In genomic region chrX:51743179-51743957, GRCh38 we compare ENCODE assay signal across 8 cellular contexts. TPM values are rescaled to one million over a fixed set of nuclear protein-coding genes. Genes with fewer than 3 reads are reported as not detected.
DNase-seq lines count a peak whose midpoint lies in the region; ATAC-seq and TF ChIP-seq lines count a peak whose summit lies in the region.

GSPT2 (plus strand) TSS chrX:51743442; CDS start chrX:51743627, 185 bp downstream.

- H3K4me3 ChIP-seq in GM06990 (replicated peaks; ENCODE audit: low read depth, low read length): peak within 1 kb of the TSS; percentile 84
- H3K4me3 ChIP-seq in H7 (ENCODE audit: insufficient read depth, low read depth, low read length): peak within 1 kb of the TSS; percentile 78
- peak within 1 kb of the TSS; percentile 36 to 56 for H3K4me3 ChIP-seq in left lung

- H3K9me3 ChIP-seq in left lung: peaks cover 0 to 1% of the 10 kb centered on the region in 2 donors

- DNase-seq in GM06990 (ENCODE audit: extremely low read depth, insufficient read length) (peak; percentile 78), H7 (peak; percentile 36), NCI-H1105 (lab: John Stamatoyannopoulos, UW) (peak; percentile 36), dedifferentiated amniotic fluid mesenchymal stem cell (ENCODE audit: extremely low spot score) (peak; percentile 47), left lung (peak; percentile 70 to 75), OCI-M2 (lab: John Stamatoyannopoulos, UW; ENCODE audit: unreplicated experiment) (no peak)
- peak; percentile 60 for DNase-seq in activated CD4-positive, CD25-positive, alpha-beta regulatory T cell treated with anti-CD3 and anti-CD28 coated beads, Interleukin-2, amount 50 U/mL, for 72 hours
- DNase-seq in stimulated activated CD4-positive, alpha-beta T cell treated with anti-CD3 and anti-CD28 coated beads, Interleukin-2, amount 100 ng/mL, for 4 hours (ENCODE audit: low read depth): peak; percentile 26

- no peaks in the 10 kb centered on the region for H3K27me3 ChIP-seq in GM06990 (replicated peaks; ENCODE audit: control insufficient read depth, insufficient read depth, low read length)
- no peaks in the 10 kb centered on the region for H3K27me3 ChIP-seq in H7 (ENCODE audit: control insufficient read depth, insufficient read depth, low read length)
- no peaks in the 10 kb centered on the region for H3K27me3 ChIP-seq in left lung

- peak; percentile 98 for ATAC-seq in left lung

- intact Hi-C loops in left lung (cut with DNase I): no loop called here

- H3K4me1 ChIP-seq in left lung: no peaks in the 10 kb centered on the region

- peak within 1 kb of the TSS in 1 of 2 donors; percentile 61 for H3K27ac ChIP-seq in left lung

- no peak for TF ChIP-seq CTCF in GM06990 (IDR thresholded peaks at IDR 0.05; ENCODE audit: insufficient read depth, low read length, poor library complexity, severe bottlenecking)
- no peak for TF ChIP-seq CTCF in left lung (IDR thresholded peaks at IDR 0.05)

- H3K36me3 ChIP-seq in GM06990 (ENCODE audit: control insufficient read depth, insufficient read depth, low read length): no peaks in the 10 kb centered on the region
- no peaks in the 10 kb centered on the region for H3K36me3 ChIP-seq in H7 (replicated peaks; ENCODE audit: control insufficient read depth, insufficient read depth, low read length)
- H3K36me3 ChIP-seq in left lung: no peaks in the 10 kb centered on the region

RNA-seq across cellular contexts. Expression of gene GSPT2, which starts in this region (rescaled TPM):
- total RNA-seq in H7 (2014; rRNA removed; shearing (Covaris generic)): 13.5 and 14.2 TPM in 2 replicates
- total RNA-seq in left lung: 10 to 100 TPM in 1 of 2 donors, 1 to 10 TPM in 1; 8.8 to 10.5 TPM
